ENCODE assay signal across 8 cellular contexts in genomic region chr2:216498418-216499413, GRCh38. TPM values are rescaled to one million over a fixed set of nuclear protein-coding genes. Genes with fewer than 3 reads are reported as not detected.
DNase-seq lines count a peak whose midpoint lies in the region; TF ChIP-seq lines count a peak whose summit lies in the region.

Gene RPL37A (plus strand): TSS chr2:216498844. CDS start chr2:216498875, 31 bp downstream.

- H3K27me3 ChIP-seq in HAP-1 (ENCODE audit: low read depth): no peaks in the 10 kb centered on the region
- H3K27me3 ChIP-seq in MM.1S (replicated peaks; ENCODE audit: insufficient read depth, low read length): no peaks in the 10 kb centered on the region
- no peaks in the 10 kb centered on the region for H3K27me3 ChIP-seq in neural cell (ENCODE audit: insufficient read depth, low read depth, low read length)
- H3K27me3 ChIP-seq in stomach: no peaks in the 10 kb centered on the region

- H3K27ac ChIP-seq in MM.1S (ENCODE audit: low read length) (peak within 1 kb of the TSS; percentile 45; the same call in 1 of the 2 replicates), neural cell (ENCODE audit: low read length) (peak within 1 kb of the TSS; percentile 85), stomach (peak within 1 kb of the TSS; percentile 75 to 89 (median 84))

- peak in 2 of 4 donors; percentile 67 to 92 for TF ChIP-seq POLR2A in stomach (IDR thresholded peaks at IDR 0.05)

- no peak for TF ChIP-seq CTCF in MM.1S (IDR thresholded peaks at IDR 0.05; ENCODE audit: low read length)
- no peak for TF ChIP-seq CTCF in fibroblast of villous mesenchyme (IDR thresholded peaks at IDR 0.05; ENCODE audit: insufficient read depth, low read depth, low read length)
- TF ChIP-seq CTCF in neural cell (IDR thresholded peaks at IDR 0.05; ENCODE audit: poor library complexity, severe bottlenecking): no peak
- TF ChIP-seq CTCF in stomach (IDR thresholded peaks at IDR 0.05): peak in 1 of 7 experiments; percentile 17

- H3K4me1 ChIP-seq in ES-I3 (ENCODE audit: insufficient read depth, low read length): peaks cover 12% of the 10 kb centered on the region
- peaks cover 23% of the 10 kb centered on the region for H3K4me1 ChIP-seq in HAP-1
- peaks cover 16% of the 10 kb centered on the region for H3K4me1 ChIP-seq in MM.1S (ENCODE audit: low read length)
- H3K4me1 ChIP-seq in stomach: peaks cover 29 to 57% (median 44%) of the 10 kb centered on the region in 4 donors

- H3K4me2 ChIP-seq in MM.1S (ENCODE audit: low read depth, low read length) (peak within 1 kb of the TSS; percentile 85), neural cell (ENCODE audit: low read length) (peak within 1 kb of the TSS; percentile 92)

- H3F3A ChIP-seq in MM.1S (ENCODE audit: insufficient read depth, low read length): peaks cover 8% of the 10 kb centered on the region; the same call in 1 of the 2 replicates
- no peaks in the 10 kb centered on the region for H3F3A ChIP-seq in neural cell (ENCODE audit: insufficient read depth, low read length, poor library complexity, severe bottlenecking)

- H3K9ac ChIP-seq in ES-I3 (ENCODE audit: low read depth, low read length) (peak within 1 kb of the TSS; percentile 96), MM.1S (ENCODE audit: low read length) (peak within 1 kb of the TSS; percentile 91), neural cell (ENCODE audit: low read length) (peak within 1 kb of the TSS; percentile 85)

- H2AFZ ChIP-seq in MM.1S (ENCODE audit: low read length) (peak within 1 kb of the TSS; percentile 69), neural cell (ENCODE audit: low read depth, low read length) (peak within 1 kb of the TSS; percentile 98)

- DNase-seq in HAP-1 (ENCODE audit: low spot score in 2 of 2): peak; percentile 85 to 95
- peak; percentile 96 for DNase-seq in MM.1S
- peak; percentile 74 for DNase-seq in SIG-M5 (lab: John Stamatoyannopoulos, UW)
- peak; percentile 72 for DNase-seq in activated gamma-delta T cell (lab: John Stamatoyannopoulos, UW)
- peak; percentile 97 for DNase-seq in fibroblast of villous mesenchyme (ENCODE audit: low read depth)
- DNase-seq in stomach: peak; percentile 93

- TF ChIP-seq EP300 in neural cell (conservative IDR thresholded peaks at IDR 0.05; ENCODE audit: poor library complexity, severe bottlenecking) (peak; percentile 64), stomach (IDR thresholded peaks at IDR 0.05) (no peak)

- in situ Hi-C loops in HAP-1 (cut with MboI; ENCODE audit: low sequenced_read_pairs): no loop called here

- H3K4me3 ChIP-seq in HAP-1 (peak within 1 kb of the TSS; percentile 98), MM.1S (ENCODE audit: low read length) (peak within 1 kb of the TSS; percentile 73), fibroblast of villous mesenchyme (ENCODE audit: low read depth, low read length) (peak within 1 kb of the TSS; percentile 92), neural cell (ENCODE audit: low read length) (peak within 1 kb of the TSS; percentile 87), stomach (peak within 1 kb of the TSS; percentile 64 to 95 (median 86))

- H4K20me1 ChIP-seq in MM.1S (ENCODE audit: insufficient read depth, low read length) (peaks cover 13% of the 10 kb centered on the region; the same call in 1 of the 2 replicates), neural cell (ENCODE audit: insufficient read depth) (no peaks in the 10 kb centered on the region)

- intact Hi-C loops in stomach (cut with DNase I; ENCODE audit: low total_unique reads): no loop called here

- H3K9me3 ChIP-seq in ES-I3 (ENCODE audit: control insufficient read depth, insufficient read depth, low read length): no peaks in the 10 kb centered on the region
- no peaks in the 10 kb centered on the region for H3K9me3 ChIP-seq in HAP-1
- no peaks in the 10 kb centered on the region for H3K9me3 ChIP-seq in MM.1S (replicated peaks; ENCODE audit: insufficient read depth, low read length)
- no peaks in the 10 kb centered on the region for H3K9me3 ChIP-seq in neural cell (ENCODE audit: low read length)
- no peaks in the 10 kb centered on the region for H3K9me3 ChIP-seq in stomach

- WGBS in stomach, 5 donors: 0 to 1% (median 0%) methylated on average over 54 to 55 of the region's 55 CpGs

- H3K9me2 ChIP-seq in MM.1S (replicated peaks; ENCODE audit: insufficient read depth, low read length): no peaks in the 10 kb centered on the region
- H3K9me2 ChIP-seq in neural cell (ENCODE audit: insufficient read depth, low read length): no peaks in the 10 kb centered on the region

- peaks cover 58% of the 10 kb centered on the region for H3K79me2 ChIP-seq in MM.1S (ENCODE audit: low read length)
- H3K79me2 ChIP-seq in neural cell (replicated peaks; ENCODE audit: insufficient read depth, low read length): peaks cover 18% of the 10 kb centered on the region

- H3K36me3 ChIP-seq in ES-I3 (ENCODE audit: insufficient read depth, low read length): peaks cover 42% of the 10 kb centered on the region
- peaks cover 50% of the 10 kb centered on the region for H3K36me3 ChIP-seq in HAP-1 (replicated peaks)
- peaks cover 35% of the 10 kb centered on the region for H3K36me3 ChIP-seq in MM.1S (replicated peaks; ENCODE audit: insufficient read depth, low read length)
- peaks cover 7% of the 10 kb centered on the region for H3K36me3 ChIP-seq in neural cell (ENCODE audit: insufficient read depth, low read length)
- H3K36me3 ChIP-seq in stomach: peaks cover 37 to 41% (median 40%) of the 10 kb centered on the region in 4 donors

- TF ChIP-seq RAD21 in neural cell (conservative IDR thresholded peaks at IDR 0.05): peak; percentile 39

TF ChIP-seq in neural cell, 6 proteins besides CTCF, POLR2A, EP300 and RAD21:
- TF ChIP-seq EZH2 (IDR thresholded peaks at IDR 0.05; ENCODE audit: borderline replicate concordance, insufficient read depth, low read length, poor library complexity, severe bottlenecking) (no peak), MXI1 (conservative IDR thresholded peaks at IDR 0.05; ENCODE audit: poor library complexity, severe bottlenecking) (peak; percentile 92), POLR2AphosphoS5 (IDR thresholded peaks at IDR 0.05) (peak; percentile 99), TAF1 (IDR thresholded peaks at IDR 0.05; ENCODE audit: low read depth) (peak; percentile 97), SMC3 (conservative IDR thresholded peaks at IDR 0.05; ENCODE audit: poor library complexity) (peak; percentile 38)
- TF ChIP-seq, protein P1, sequence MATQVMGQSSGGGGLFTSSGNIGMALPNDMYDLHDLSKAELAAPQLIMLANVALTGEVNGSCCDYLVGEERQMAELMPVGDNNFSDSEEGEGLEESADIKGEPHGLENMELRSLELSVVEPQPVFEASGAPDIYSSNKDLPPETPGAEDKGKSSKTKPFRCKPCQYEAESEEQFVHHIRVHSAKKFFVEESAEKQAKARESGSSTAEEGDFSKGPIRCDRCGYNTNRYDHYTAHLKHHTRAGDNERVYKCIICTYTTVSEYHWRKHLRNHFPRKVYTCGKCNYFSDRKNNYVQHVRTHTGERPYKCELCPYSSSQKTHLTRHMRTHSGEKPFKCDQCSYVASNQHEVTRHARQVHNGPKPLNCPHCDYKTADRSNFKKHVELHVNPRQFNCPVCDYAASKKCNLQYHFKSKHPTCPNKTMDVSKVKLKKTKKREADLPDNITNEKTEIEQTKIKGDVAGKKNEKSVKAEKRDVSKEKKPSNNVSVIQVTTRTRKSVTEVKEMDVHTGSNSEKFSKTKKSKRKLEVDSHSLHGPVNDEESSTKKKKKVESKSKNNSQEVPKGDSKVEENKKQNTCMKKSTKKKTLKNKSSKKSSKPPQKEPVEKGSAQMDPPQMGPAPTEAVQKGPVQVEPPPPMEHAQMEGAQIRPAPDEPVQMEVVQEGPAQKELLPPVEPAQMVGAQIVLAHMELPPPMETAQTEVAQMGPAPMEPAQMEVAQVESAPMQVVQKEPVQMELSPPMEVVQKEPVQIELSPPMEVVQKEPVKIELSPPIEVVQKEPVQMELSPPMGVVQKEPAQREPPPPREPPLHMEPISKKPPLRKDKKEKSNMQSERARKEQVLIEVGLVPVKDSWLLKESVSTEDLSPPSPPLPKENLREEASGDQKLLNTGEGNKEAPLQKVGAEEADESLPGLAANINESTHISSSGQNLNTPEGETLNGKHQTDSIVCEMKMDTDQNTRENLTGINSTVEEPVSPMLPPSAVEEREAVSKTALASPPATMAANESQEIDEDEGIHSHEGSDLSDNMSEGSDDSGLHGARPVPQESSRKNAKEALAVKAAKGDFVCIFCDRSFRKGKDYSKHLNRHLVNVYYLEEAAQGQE (IDR thresholded peaks at IDR 0.05; ENCODE audit: borderline replicate concordance): peak; percentile 96
TF ChIP-seq in neural cell: peak in this region for 5.

RNA-seq across cellular contexts. Expression of gene RPL37A, which starts in this region (rescaled TPM):
- total RNA-seq in fibroblast of villous mesenchyme (822 and 1,182 TPM in 2 replicates), stomach (1,000 to 10,000 TPM in 3 of 5 donors, 100 to 1,000 TPM in 2; 115 to 2,609 (median 1,927) TPM)
- polyA plus RNA-seq in neural cell (1,507 and 1,655 TPM in 2 replicates), stomach (1,000 to 10,000 TPM; 4,475 to 5,853 (median 5,579) TPM)
- polyA minus RNA-seq in neural cell: 291 and 334 TPM in 2 replicates

Comparison
In these comparisons a context has a peak if more than half of its experiments do, and no peak if none do; other contexts are left out.
1. Peak in every context shown above with its lines: DNase-seq, H3K4me3 ChIP-seq and H3K27ac ChIP-seq.